In genomic region chr16:78183437-78183836, GRCh38 we compare ENCODE assay signal across 32 cellular contexts.
DNase-seq lines count a peak whose midpoint lies in the region; ATAC-seq and TF ChIP-seq lines count a peak whose summit lies in the region.
"Had no signal": no experiment of that assay in that cellular context is flagged by ENCODE, and none has a peak within 500 bp of the region (broad histone marks: within the 10 kb centered on the region; RNA-seq: fewer than 3 reads in every experiment).

No MANE protein-coding gene starts in this region.

- in situ Hi-C loops in mammary epithelial cell (cut with MboI; ENCODE audit: low sequenced_read_pairs in 2 of 2): no loop called here

- intact Hi-C loops in esophagus muscularis mucosa (cut with DNase I) (no loop called here), mammary epithelial cell (cut with micrococcal nuclease) (no loop called here)
- intact Hi-C loops in CD8-positive, alpha-beta T cell (cut with DNase I, micrococcal nuclease): no loop called here

- H3K4me2 ChIP-seq in mammary epithelial cell (ENCODE audit: insufficient read depth, low read depth, low read length): no peak overlapping the region

- POLR2A ChIA-PET in CD8-positive, alpha-beta T cell (lab: Charles Lee): no interaction called here

- H3K27me3 ChIP-seq in esophagus muscularis mucosa (no peaks in the 10 kb centered on the region), thoracic aorta (replicated peaks; ENCODE audit: insufficient read depth) (no peaks in the 10 kb centered on the region), mammary epithelial cell (ENCODE audit: insufficient read depth, low read length) (no peaks in the 10 kb centered on the region)
- H3K27me3 ChIP-seq in CD8-positive, alpha-beta T cell (ENCODE audit: insufficient read depth, low read length): no peaks in the 10 kb centered on the region
- H3K27me3 ChIP-seq: MG63, testis had no signal

- 94% methylated on average over 7 of the region's 7 CpGs for WGBS in esophagus muscularis mucosa
- no CpG with 5 or more reads among the region's 7 CpGs for WGBS in mammary epithelial cell (ENCODE audit: low coverage, missing lambda C conversion rate)

- no peak overlapping the region for H2AFZ ChIP-seq in mammary epithelial cell (ENCODE audit: low read depth, low read length)

- TF ChIP-seq CTCF in VCaP (conservative IDR thresholded peaks at IDR 0.05) (no peak), esophagus muscularis mucosa (IDR thresholded peaks at IDR 0.05) (no peak), thoracic aorta (IDR thresholded peaks at IDR 0.05) (no peak), mammary epithelial cell (conservative IDR thresholded peaks at IDR 0.05 in 1 of 2, IDR thresholded peaks at IDR 0.05 in 1 of 2; ENCODE audit: extremely low read depth in 1 of 2, insufficient read depth in 1 of 2, low read depth in 1 of 2, low read length in 2 of 2) (no peak)
- no peak for TF ChIP-seq CTCF in CD8-positive, alpha-beta T cell (IDR thresholded peaks at IDR 0.05)

- H3K36me3 Mint-ChIP-seq in CD8-positive, alpha-beta T cell: peaks cover 4% of the 10 kb centered on the region

- H3K4me3 ChIP-seq in esophagus muscularis mucosa (no peak overlapping the region), thoracic aorta (peak overlapping the region; percentile 61), mammary epithelial cell (replicated peaks in 1 of 3; ENCODE audit: insufficient read depth in 1 of 3, low read depth in 2 of 3, low read length in 3 of 3) (no peak overlapping the region)
- no peak overlapping the region for H3K4me3 ChIP-seq in CD8-positive, alpha-beta T cell (ENCODE audit: low read depth, low read length)
- H3K4me3 ChIP-seq: A549, MG63, testis had no signal

- H4K20me1 ChIP-seq in mammary epithelial cell (ENCODE audit: insufficient read depth, low read length): no peaks in the 10 kb centered on the region

- CTCF ChIA-PET in mammary epithelial cell (lab: Charles Lee; ENCODE audit: low non-redundant PET): no interaction called here
- CTCF ChIA-PET in CD8-positive, alpha-beta T cell (lab: Charles Lee): no interaction called here

- H3K4me1 Mint-ChIP-seq in CD8-positive, alpha-beta T cell (ENCODE audit: low read depth): no peaks in the 10 kb centered on the region
- H3K4me1 Mint-ChIP-seq: activated T-helper 17 cell treated with anti-CD3 and anti-CD28 coated beads, Interleukin-2, amount 50 U/mL, for 72 hours; CD8-positive, alpha-beta memory T cell; H9; memory B cell; neural crest cell had no signal

- DNase-seq in NCI-H748 (lab: John Stamatoyannopoulos, UW; ENCODE audit: unreplicated experiment): peak; percentile 24
- DNase-seq in NCI-H748 treated with DMSO at 0.1 percent for 48 hours (lab: John Stamatoyannopoulos, UW): no peak
- peak; percentile 80 for DNase-seq in esophagus muscularis mucosa (ENCODE audit: extremely low spot score)
- no peak for DNase-seq in thoracic aorta (ENCODE audit: low spot score)
- DNase-seq in middle frontal gyrus (ENCODE audit: extremely low spot score, low spot score): no peak
- DNase-seq in mammary epithelial cell: no peak
- DNase-seq in CD8-positive, alpha-beta T cell: no peak
- DNase-seq: activated CD4-positive, alpha-beta T cell treated with anti-CD3 and anti-CD28 coated beads for 1 hour; activated naive CD4-positive, alpha-beta T cell treated with anti-CD3 and anti-CD28 coated beads, Interleukin-2, amount 50 U/mL, for 16 hours; AML-193; amniotic stem cell; CD8-positive, alpha-beta memory T cell; effector CD8-positive, alpha-beta T cell; EL; H9; KG1; NCI-H1417 treated with DMSO at 0.1 percent for 48 hours; NCI-H226; NK-92 treated with Interleukin-12 subunit alpha and Interleukin-12 subunit beta, amount 100 ng/mL, for 24 hours; right cardiac atrium; stimulated activated CD4-positive, alpha-beta T cell treated with anti-CD3 and anti-CD28 coated beads, Interleukin-1b, Interleukin-23, amount 100 ng/mL, for 48 hours; stimulated activated naive CD4-positive, alpha-beta T cell treated with Interleukin-2 at 50 U/mL for 16 hours; T-helper 2 cell; testis had no signal

- no peaks in the 10 kb centered on the region for H3K36me3 ChIP-seq in esophagus muscularis mucosa
- no peaks in the 10 kb centered on the region for H3K36me3 ChIP-seq in thoracic aorta
- no peaks in the 10 kb centered on the region for H3K36me3 ChIP-seq in mammary epithelial cell (ENCODE audit: insufficient read depth, low read length)
- no peaks in the 10 kb centered on the region for H3K36me3 ChIP-seq in CD8-positive, alpha-beta T cell (ENCODE audit: insufficient read depth, low read length)
- H3K36me3 ChIP-seq: MG63 had no signal

- H3K27ac Mint-ChIP-seq in CD8-positive, alpha-beta T cell: no peak overlapping the region
- H3K27ac Mint-ChIP-seq: activated T-helper 17 cell treated with anti-CD3 and anti-CD28 coated beads, Interleukin-2, amount 50 U/mL, for 72 hours; CD8-positive, alpha-beta memory T cell; H9; memory B cell had no signal

- H3K27ac ChIP-seq in VCaP (peak overlapping the region; percentile 75), esophagus muscularis mucosa (replicated peaks in 1 of 4) (no peak overlapping the region), thoracic aorta (no peak overlapping the region), mammary epithelial cell (ENCODE audit: insufficient read depth, low read depth, low read length) (no peak overlapping the region)
- no peak overlapping the region for H3K27ac ChIP-seq in CD8-positive, alpha-beta T cell (ENCODE audit: low read depth, low read length)
- H3K27ac ChIP-seq: A549, epithelial cell of prostate, testis had no signal

- no peak overlapping the region for H3K9ac ChIP-seq in mammary epithelial cell (ENCODE audit: insufficient read depth, low read length)

- no peaks in the 10 kb centered on the region for H3K9me3 ChIP-seq in esophagus muscularis mucosa
- H3K9me3 ChIP-seq in thoracic aorta: no peaks in the 10 kb centered on the region
- no peaks in the 10 kb centered on the region for H3K9me3 ChIP-seq in mammary epithelial cell (replicated peaks; ENCODE audit: insufficient read depth, low read length)
- H3K9me3 ChIP-seq in CD8-positive, alpha-beta T cell (ENCODE audit: low read length): no peaks in the 10 kb centered on the region
- H3K9me3 ChIP-seq: A549, MG63, testis had no signal

- no peaks in the 10 kb centered on the region for H3K27me3 Mint-ChIP-seq in CD8-positive, alpha-beta T cell (ENCODE audit: low read depth)
- H3K27me3 Mint-ChIP-seq: activated T-helper 17 cell treated with anti-CD3 and anti-CD28 coated beads, Interleukin-2, amount 50 U/mL, for 72 hours; CD8-positive, alpha-beta memory T cell; memory B cell had no signal

- TF ChIP-seq EP300 in esophagus muscularis mucosa (IDR thresholded peaks at IDR 0.05): no peak

- TF ChIP-seq POLR2A in esophagus muscularis mucosa (IDR thresholded peaks at IDR 0.05; ENCODE audit: low read depth): no peak

- H3K9me3 Mint-ChIP-seq in CD8-positive, alpha-beta T cell: no peaks in the 10 kb centered on the region
- H3K9me3 Mint-ChIP-seq: activated T-helper 17 cell treated with anti-CD3 and anti-CD28 coated beads, Interleukin-2, amount 50 U/mL, for 72 hours; H9; memory B cell; neural crest cell had no signal

- ATAC-seq in thoracic aorta (ENCODE audit: insufficient number of reproducible peaks, low FRiP score, low read depth): no peak
- ATAC-seq in CD8-positive, alpha-beta T cell: no peak
- ATAC-seq: activated T-helper 17 cell treated with anti-CD3 and anti-CD28 coated beads, Interleukin-2, amount 50 U/mL, for 72 hours; left lobe of liver; right cardiac atrium had no signal

- no peak overlapping the region for H3K4me3 Mint-ChIP-seq in CD8-positive, alpha-beta T cell
- H3K4me3 Mint-ChIP-seq: activated T-helper 17 cell treated with anti-CD3 and anti-CD28 coated beads, Interleukin-2, amount 50 U/mL, for 72 hours; CD8-positive, alpha-beta memory T cell; H9; memory B cell; neural crest cell had no signal

- no TSS peak for BruUV-seq in mammary epithelial cell (replicated peaks; lab: Mats Ljungman, UMichigan)

- dilution Hi-C loops in mammary epithelial cell (cut with HindIII; ENCODE audit: low sequenced_read_pairs): no loop called here

- peaks cover 0 to 16% (median 14%) of the 10 kb centered on the region in 4 donors for H3K4me1 ChIP-seq in esophagus muscularis mucosa
- peaks cover 0 to 8% of the 10 kb centered on the region in 2 donors for H3K4me1 ChIP-seq in thoracic aorta (ENCODE audit: control insufficient read depth in 1 of 2, low read depth in 2 of 2)
- H3K4me1 ChIP-seq in mammary epithelial cell (ENCODE audit: insufficient read depth, low read length): no peaks in the 10 kb centered on the region
- H3K4me1 ChIP-seq in CD8-positive, alpha-beta T cell (ENCODE audit: insufficient read depth, low read length): no peaks in the 10 kb centered on the region
- H3K4me1 ChIP-seq: testis had no signal

- H3K79me2 ChIP-seq in mammary epithelial cell (ENCODE audit: insufficient read depth, low read length): no peaks in the 10 kb centered on the region

Comparison
In these comparisons a context has a peak if more than half of its experiments do, and no peak if none do; other contexts are left out.
1. DNase-seq: peak in NCI-H748 (single experiment) and esophagus muscularis mucosa (single experiment); none in NCI-H748 treated with DMSO at 0.1 percent for 48 hours (single experiment), thoracic aorta (single experiment), middle frontal gyrus (single experiment), mammary epithelial cell (single experiment) and CD8-positive, alpha-beta T cell (0 of 7).